1 cellular context compared by ENCODE assay signal in the genomic region with DNA sequence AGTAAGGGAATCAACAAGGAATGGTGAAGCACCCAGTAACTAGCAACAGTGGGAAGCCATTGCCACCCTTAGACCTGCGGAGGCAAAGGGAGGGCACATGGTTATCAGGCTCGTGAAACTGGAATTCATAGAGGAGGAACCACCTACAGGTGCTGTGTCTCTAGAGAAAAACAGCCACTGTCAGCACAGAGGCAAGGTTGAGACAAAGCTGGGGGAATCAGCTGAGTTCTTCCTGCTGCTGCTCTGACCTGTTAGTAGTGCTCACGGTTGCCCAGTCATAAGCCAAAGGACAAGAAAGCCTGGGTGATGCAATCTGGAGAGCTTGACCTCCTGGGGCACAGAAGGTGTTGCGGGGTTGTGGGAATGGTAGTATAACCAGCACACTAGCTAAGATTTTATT.
TF ChIP-seq lines count a peak whose summit lies in the region.

No MANE protein-coding gene starts in this region.

TF ChIP-seq in SK-N-SH treated with all-trans-retinoic acid at 6 μM for 48 hours, 23 proteins besides CTCF, POLR2A, EP300 and RAD21 (continued from another document):
- no peak for TF ChIP-seq POU6F1 (CRISPR knock-in tag; IDR thresholded peaks at IDR 0.05; ENCODE audit: borderline replicate concordance, low read depth)
- TF ChIP-seq GLIS3 (CRISPR knock-in tag; IDR thresholded peaks at IDR 0.05): no peak
- no peak for TF ChIP-seq RARB (CRISPR knock-in tag; IDR thresholded peaks at IDR 0.05)
